8 cellular contexts compared by ENCODE assay signal in the genomic region with DNA sequence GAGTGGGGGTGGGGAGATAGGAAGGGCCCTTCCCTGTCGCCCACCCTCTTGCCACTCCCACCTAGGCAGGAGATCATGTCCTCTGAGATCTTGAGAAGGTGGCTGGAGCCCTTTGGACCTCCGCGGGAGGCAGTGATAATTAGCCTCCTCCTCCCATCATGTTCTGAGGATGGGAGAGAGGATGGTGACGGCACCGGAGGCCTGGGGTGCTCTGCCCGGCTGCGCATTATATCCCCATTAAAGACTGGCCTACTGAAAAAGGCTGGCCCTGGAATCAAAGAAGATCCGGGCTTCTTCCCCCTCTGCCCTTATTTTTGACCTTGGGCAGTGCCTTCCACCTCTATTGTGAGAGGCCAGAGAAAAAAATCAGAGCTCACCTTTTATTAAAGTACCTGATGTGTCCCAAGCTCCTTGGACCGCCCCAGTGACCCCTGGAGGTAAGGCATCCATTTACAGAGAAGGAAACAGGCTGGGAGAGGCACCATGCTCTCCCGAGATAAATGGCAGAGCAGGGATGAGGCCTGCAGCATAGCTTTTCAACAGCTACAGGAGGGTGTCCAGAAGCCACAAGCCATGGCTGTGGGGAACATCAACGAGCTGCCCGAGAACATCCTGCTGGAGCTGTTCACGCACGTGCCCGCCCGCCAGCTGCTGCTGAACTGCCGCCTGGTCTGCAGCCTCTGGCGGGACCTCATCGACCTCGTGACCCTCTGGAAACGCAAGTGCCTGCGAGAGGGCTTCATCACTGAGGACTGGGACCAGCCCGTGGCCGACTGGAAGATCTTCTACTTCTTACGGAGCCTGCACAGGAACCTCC. TPM values are rescaled to one million over a fixed set of nuclear protein-coding genes. Genes with fewer than 3 reads are reported as not detected.
DNase-seq lines count a peak whose midpoint lies in the region; ATAC-seq and TF ChIP-seq lines count a peak whose summit lies in the region.

No MANE protein-coding gene starts in this region.

- peaks cover 27% of the 10 kb centered on the region for H3K36me3 ChIP-seq in HAP-1 (replicated peaks)
- no peaks in the 10 kb centered on the region for H3K36me3 ChIP-seq in hepatocyte (replicated peaks; ENCODE audit: insufficient read depth, low read depth)
- H3K36me3 ChIP-seq in smooth muscle cell (ENCODE audit: low read depth): no peaks in the 10 kb centered on the region

- peaks cover 19% of the 10 kb centered on the region for H3K4me1 Mint-ChIP-seq in activated B cell treated with CpG ODN at 0.5 μM for 24 hours

- WGBS in hepatocyte (ENCODE audit: low lambda C conversion rate, missing lambda C conversion rate): 66% methylated on average over 24 of the region's 25 CpGs
- 73% methylated on average over 24 of the region's 25 CpGs for WGBS in smooth muscle cell (ENCODE audit: low lambda C conversion rate)

- H2AFZ ChIP-seq in hepatocyte (peak overlapping the region; percentile 76), smooth muscle cell (ENCODE audit: low read depth) (peak overlapping the region; percentile 58)

- H3K9me3 ChIP-seq in HAP-1 (no peaks in the 10 kb centered on the region), hepatocyte (ENCODE audit: low read depth) (no peaks in the 10 kb centered on the region), smooth muscle cell (replicated peaks; ENCODE audit: low read depth) (no peaks in the 10 kb centered on the region)

- H3K4me1 ChIP-seq in HAP-1 (peaks cover 8% of the 10 kb centered on the region), hepatocyte (ENCODE audit: insufficient read depth) (peaks cover 11% of the 10 kb centered on the region), smooth muscle cell (ENCODE audit: low read depth) (peaks cover 7% of the 10 kb centered on the region)

- intact Hi-C loops in activated B cell treated with CpG ODN at 0.5 μM for 24 hours (cut with micrococcal nuclease): no loop called here

- peaks cover 26% of the 10 kb centered on the region for H3K79me2 ChIP-seq in hepatocyte
- no peaks in the 10 kb centered on the region for H3K79me2 ChIP-seq in smooth muscle cell (ENCODE audit: low read depth)

- H3K9me2 ChIP-seq in hepatocyte (replicated peaks; ENCODE audit: insufficient read depth): no peaks in the 10 kb centered on the region

- H3K27me3 ChIP-seq in HAP-1 (ENCODE audit: low read depth): no peaks in the 10 kb centered on the region
- no peaks in the 10 kb centered on the region for H3K27me3 ChIP-seq in hepatocyte
- H3K27me3 ChIP-seq in smooth muscle cell (ENCODE audit: low read depth): peaks cover 9% of the 10 kb centered on the region

- H3K27me3 Mint-ChIP-seq in activated B cell treated with CpG ODN at 0.5 μM for 24 hours: no peaks in the 10 kb centered on the region

- in situ Hi-C loops in HAP-1 (cut with MboI; ENCODE audit: low sequenced_read_pairs): no loop called here

- CTCF ChIA-PET in activated B cell treated with CpG ODN at 0.5 μM for 24 hours (lab: Charles Lee): interaction anchor here (0.9 kb wide), 1 partner anchor 10 kb away, joined by 5 read pairs; no protein-coding TSS in a partner anchor

- no peaks in the 10 kb centered on the region for H3K9me3 Mint-ChIP-seq in activated B cell treated with CpG ODN at 0.5 μM for 24 hours

- DNase-seq in HAP-1 (ENCODE audit: low spot score in 2 of 2): no peak
- no peak for DNase-seq in activated B cell treated with CpG ODN at 0.5 μM for 24 hours
- no peak for DNase-seq in hepatocyte (ENCODE audit: low spot score)
- DNase-seq in smooth muscle cell (lab: John Stamatoyannopoulos, UW; ENCODE audit: unreplicated experiment): no peak
- DNase-seq in NCI-H2081 (lab: John Stamatoyannopoulos, UW): no peak
- no peak for DNase-seq in COR-L47 (lab: John Stamatoyannopoulos, UW)
- DNase-seq in activated CD4-positive, CD25-positive, alpha-beta regulatory T cell treated with anti-CD3 and anti-CD28 coated beads, Interleukin-2, amount 50 U/mL, for 72 hours: no peak

- POLR2A ChIA-PET in activated B cell treated with CpG ODN at 0.5 μM for 24 hours (lab: Charles Lee): interaction anchor here (1.3 to 2.3 kb wide), 5 partner anchors 9 to 393 kb away, joined by 4 to 23 read pairs (median 8); a partner anchor contains a TSS

- H4K20me1 ChIP-seq in hepatocyte (ENCODE audit: insufficient read depth, poor library complexity, severe bottlenecking): no peaks in the 10 kb centered on the region
- H4K20me1 ChIP-seq in smooth muscle cell (ENCODE audit: low read depth): no peaks in the 10 kb centered on the region

- H3K27ac Mint-ChIP-seq in activated B cell treated with CpG ODN at 0.5 μM for 24 hours: no peak overlapping the region

- H3K9ac ChIP-seq in smooth muscle cell (ENCODE audit: low read depth): no peak overlapping the region

- H3K4me3 Mint-ChIP-seq in activated B cell treated with CpG ODN at 0.5 μM for 24 hours: peak overlapping the region; percentile 80

- peak overlapping the region; percentile 100 for H3K4me2 ChIP-seq in hepatocyte
- H3K4me2 ChIP-seq in smooth muscle cell: peak overlapping the region; percentile 97

- H3K27ac ChIP-seq in hepatocyte (peak overlapping the region; percentile 37), smooth muscle cell (ENCODE audit: low read depth) (no peak overlapping the region)

- ATAC-seq in activated B cell treated with CpG ODN at 0.5 μM for 24 hours (ENCODE audit: low read depth) (no peak), HG03457 (IDR thresholded peaks at IDR 0.05; ENCODE audit: unreplicated experiment) (no peak)

- H3K4me3 ChIP-seq in HAP-1 (peak overlapping the region; percentile 40), hepatocyte (peak overlapping the region; percentile 83), smooth muscle cell (peak overlapping the region; percentile 87)

- H3F3A ChIP-seq in smooth muscle cell (ENCODE audit: low read depth): no peaks in the 10 kb centered on the region

- peaks cover 16% of the 10 kb centered on the region for H3K36me3 Mint-ChIP-seq in activated B cell treated with CpG ODN at 0.5 μM for 24 hours (ENCODE audit: low read depth)

- TF ChIP-seq CTCF in activated B cell treated with CpG ODN at 0.5 μM for 24 hours (IDR thresholded peaks at IDR 0.05) (no peak), hepatocyte (IDR thresholded peaks at IDR 0.05; ENCODE audit: poor library complexity) (no peak), smooth muscle cell (IDR thresholded peaks at IDR 0.05; ENCODE audit: borderline replicate concordance, insufficient read depth, poor library complexity, severe bottlenecking) (no peak)

RNA-seq across cellular contexts. Expression of a gene that starts 0.8 kb away (rescaled TPM):
- total RNA-seq in activated B cell treated with CpG ODN at 0.5 μM for 24 hours: 27.2 and 29.9 TPM in 2 replicates
- total RNA-seq in hepatocyte: 15.9 and 24.8 TPM in 2 replicates
- polyA plus RNA-seq in hepatocyte: 37.9 and 41.2 TPM in 2 replicates
- total RNA-seq in smooth muscle cell: 9.0 and 10.4 TPM in 2 replicates
- 16.2 and 20.8 TPM in 2 replicates for polyA plus RNA-seq in smooth muscle cell

RNA-seq across cellular contexts. Expression of a gene that starts 1.2 kb away (rescaled TPM):
- 4.2 and 4.6 TPM in 2 replicates for total RNA-seq in activated B cell treated with CpG ODN at 0.5 μM for 24 hours
- total RNA-seq in hepatocyte: 122 and 134 TPM in 2 replicates
- polyA plus RNA-seq in hepatocyte: 339 and 349 TPM in 2 replicates
- 4.6 and 15.6 TPM in 2 replicates for total RNA-seq in smooth muscle cell
- polyA plus RNA-seq in smooth muscle cell: 15.5 and 34.8 TPM in 2 replicates

RNA-seq across cellular contexts. Expression of a gene that starts 8.5 kb away (rescaled TPM):
- total RNA-seq in activated B cell treated with CpG ODN at 0.5 μM for 24 hours (10.0 and 10.5 TPM in 2 replicates), hepatocyte (19.4 and 21.5 TPM in 2 replicates), smooth muscle cell (4.3 and 7.4 TPM in 2 replicates)
- polyA plus RNA-seq in hepatocyte (28.9 and 30.0 TPM in 2 replicates), smooth muscle cell (12.8 and 13.2 TPM in 2 replicates)

RNA-seq across cellular contexts. Expression of a gene that starts 25.5 kb away (rescaled TPM):
- 34.4 and 34.9 TPM in 2 replicates for total RNA-seq in activated B cell treated with CpG ODN at 0.5 μM for 24 hours
- 40.6 and 46.8 TPM in 2 replicates for total RNA-seq in hepatocyte
- polyA plus RNA-seq in hepatocyte: 63.2 and 72.7 TPM in 2 replicates
- 34.0 and 46.0 TPM in 2 replicates for total RNA-seq in smooth muscle cell
- polyA plus RNA-seq in smooth muscle cell: 81.2 and 87.4 TPM in 2 replicates

RNA-seq across cellular contexts. Expression of a gene that starts 36.0 kb away (rescaled TPM):
- total RNA-seq in activated B cell treated with CpG ODN at 0.5 μM for 24 hours: 0.17 and 0.18 TPM in 2 replicates
- total RNA-seq in hepatocyte: 0.16 and 0.60 TPM in 2 replicates
- 0.28 TPM in 1 of 2 replicates, not detected in the other for polyA plus RNA-seq in hepatocyte
- total RNA-seq in smooth muscle cell: 0.09 TPM in 1 of 2 replicates, not detected in the other
- polyA plus RNA-seq in smooth muscle cell: 0.15 and 0.27 TPM in 2 replicates
